ENCODE assay signal across 8 cellular contexts in genomic region chr1:906532-907420, GRCh38. TPM values are rescaled to one million over a fixed set of nuclear protein-coding genes. Genes with fewer than 3 reads are reported as not detected.
DNase-seq lines count a peak whose midpoint lies in the region; ATAC-seq and TF ChIP-seq lines count a peak whose summit lies in the region.

No MANE protein-coding gene starts in this region.

- no peaks in the 10 kb centered on the region for H3K9me3 Mint-ChIP-seq in central memory CD8-positive, alpha-beta T cell
- H3K9me3 Mint-ChIP-seq in naive B cell, result peaks cover 0 to 6% (median 0%) of the 10 kb centered on the region in 7 donors

- DNase-seq in GM12865 (ENCODE audit: low read depth) (peak; percentile 49), NB4 (ENCODE audit: low read depth) (peak; percentile 92), naive B cell (peak; percentile 42), iPS-NIHi7 (ENCODE audit: extremely low spot score) (no peak)
- DNase-seq in central memory CD8-positive, alpha-beta T cell (ENCODE audit: low spot score in 2 of 2), result peak in 1 of 2 donors; percentile 10

- TF ChIP-seq POLR2A in NB4 (IDR thresholded peaks at IDR 0.05; ENCODE audit: extremely low read depth, insufficient read length), result no peak

- no peak overlapping the region for H3K4me3 ChIP-seq in GM12865 (ENCODE audit: low read depth, low read length)
- H3K4me3 ChIP-seq in NB4 (ENCODE audit: low read depth, low read length), result no peak overlapping the region

- peak overlapping the region; percentile 73 for H3K4me3 Mint-ChIP-seq in central memory CD8-positive, alpha-beta T cell
- H3K4me3 Mint-ChIP-seq in naive B cell, result peak overlapping the region; percentile 49 to 91 (median 64)

- peaks cover 33% of the 10 kb centered on the region for H3K27me3 Mint-ChIP-seq in central memory CD8-positive, alpha-beta T cell
- H3K27me3 Mint-ChIP-seq in naive B cell, result peaks cover 34 to 70% (median 40%) of the 10 kb centered on the region in 3 donors

- TF ChIP-seq CTCF in GM12865 (IDR thresholded peaks at IDR 0.05; ENCODE audit: insufficient read depth, low read depth, low read length, missing control alignments) (no peak), NB4 (IDR thresholded peaks at IDR 0.05; ENCODE audit: low read depth, low read length) (no peak)

- peaks cover 9% of the 10 kb centered on the region for H3K36me3 Mint-ChIP-seq in central memory CD8-positive, alpha-beta T cell (ENCODE audit: insufficient read depth)
- peaks cover 0 to 5% of the 10 kb centered on the region in 2 donors for H3K36me3 Mint-ChIP-seq in naive B cell

- H3K4me1 Mint-ChIP-seq in central memory CD8-positive, alpha-beta T cell, result peaks cover 5% of the 10 kb centered on the region
- H3K4me1 Mint-ChIP-seq in naive B cell, result peaks cover 23 to 35% (median 25%) of the 10 kb centered on the region in 3 donors

- no peak for ATAC-seq in central memory CD8-positive, alpha-beta T cell (replicated peaks; ENCODE audit: extremely low read depth, poor library complexity, severe bottlenecking)
- ATAC-seq in naive B cell (ENCODE audit: low read depth in 2 of 2) (peak; percentile 54 to 55), GM21423 (IDR thresholded peaks at IDR 0.05; ENCODE audit: unreplicated experiment) (no peak), GM19395 (IDR thresholded peaks at IDR 0.05; ENCODE audit: unreplicated experiment) (no peak), GM19328 (IDR thresholded peaks at IDR 0.05; ENCODE audit: unreplicated experiment) (no peak)

- H3K27ac Mint-ChIP-seq in central memory CD8-positive, alpha-beta T cell (ENCODE audit: low read depth), result no peak overlapping the region
- peak overlapping the region in 4 of 6 donors; percentile 31 to 76 (median 55) for H3K27ac Mint-ChIP-seq in naive B cell

RNA-seq across cellular contexts. Expression of gene SAMD11, which starts 16.9 kb away (rescaled TPM):
- under 1 TPM in 2 of 6 donors, not detected in 4; 0.19 to 0.40 TPM for polyA plus RNA-seq in naive B cell (ENCODE audit: low read depth in 6 of 6)

RNA-seq across cellular contexts. Expression of gene NOC2L, which starts 52.3 kb away (rescaled TPM):
- polyA plus RNA-seq in naive B cell (ENCODE audit: low read depth in 6 of 6), result 10 to 100 TPM; 50.8 to 78.2 (median 60.4) TPM

RNA-seq across cellular contexts. Expression of gene KLHL17, which starts 53.6 kb away (rescaled TPM):
- 1 to 10 TPM in 4 of 6 donors, under 1 TPM in 1, not detected in 1; 0.70 to 1.8 (median 1.4) TPM for polyA plus RNA-seq in naive B cell (ENCODE audit: low read depth in 6 of 6)

RNA-seq across cellular contexts. Expression of gene PLEKHN1, which starts 59.5 kb away (rescaled TPM):
- polyA plus RNA-seq in naive B cell (ENCODE audit: low read depth in 6 of 6), result not detected

Comparison
In these comparisons a context has a peak if more than half of its experiments do, and no peak if none do; other contexts are left out.
1. ATAC-seq: peak in naive B cell (2 of 2); none in central memory CD8-positive, alpha-beta T cell (single experiment), GM21423 (single experiment), GM19395 (single experiment) and GM19328 (single experiment).